Comparison of ENCODE assay signal across 9 cellular contexts in genomic region chr1:97368296-97368695, GRCh38.
"Had no signal": no experiment of that assay in that cellular context is flagged by ENCODE, and none has a peak within 500 bp of the region (broad histone marks: within the 10 kb centered on the region; RNA-seq: fewer than 3 reads in every experiment).

No MANE protein-coding gene starts in this region.

- ATAC-seq: GM23338, HCT116, K562 had no signal

- H3K9me3 ChIP-seq: HAP-1 had no signal

- DNase-seq: H7, HFFc6, IMR-90, KG1 had no signal

- FAIRE-seq: HTR-8/SVneo, K562 had no signal

- H3K4me1 ChIP-seq: HAP-1 had no signal

- H2AFZ ChIP-seq: GM23338 had no signal

- H3K4me3 ChIP-seq: GM23338, HAP-1, K562 had no signal

- H3K36me3 ChIP-seq: HAP-1 had no signal

- H3K4me2 ChIP-seq: GM23338 had no signal
